ENCODE assay signal across 1 cellular context in genomic region chr2:43460141-43460540, GRCh38.
TF ChIP-seq lines count a peak whose summit lies in the region.

No MANE protein-coding gene starts in this region.

TF ChIP-seq in GM12878, 131 proteins besides CTCF, POLR2A, EP300 and RAD21:
- 0 out of 2 replicates have a peak, but pooled peaks have one; percentile 21 for TF ChIP-seq ZNF384 (IDR thresholded peaks at IDR 0.05; ENCODE audit: borderline replicate concordance, low read depth, low read length)
- TF ChIP-seq CUX1 (IDR thresholded peaks at IDR 0.05; ENCODE audit: insufficient replicate concordance, low read depth, low read length) = no peak
TF ChIP-seq in GM12878: peak in this region for 1.
